In the genomic region with DNA sequence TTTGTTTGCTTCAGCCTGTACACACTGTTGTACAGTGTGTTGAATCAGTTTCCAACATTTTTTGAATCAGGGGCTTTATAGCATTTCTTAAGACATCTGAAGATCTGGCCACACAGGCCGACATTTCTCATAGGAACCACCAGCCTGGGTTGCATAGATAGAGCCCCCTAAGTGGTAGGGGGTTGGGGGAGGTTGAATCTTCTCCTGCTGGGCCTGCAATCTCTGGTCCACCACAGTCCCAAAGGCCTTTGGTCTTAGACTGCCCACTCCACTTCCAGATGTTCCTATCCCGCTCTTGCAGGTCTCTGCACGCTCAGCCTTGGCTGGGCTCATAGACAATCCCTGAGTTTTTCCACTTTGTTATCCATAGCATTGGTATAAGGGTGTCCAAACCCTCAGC, we compare ENCODE assay signal across 23 cellular contexts.
"Had no signal": no experiment of that assay in that cellular context is flagged by ENCODE, and none has a peak within 500 bp of the region (broad histone marks: within the 10 kb centered on the region; RNA-seq: fewer than 3 reads in every experiment).

No MANE protein-coding gene starts in this region.

- H3K9ac ChIP-seq: KMS-11 had no signal

- H3K27me3 ChIP-seq: SJSA1 had no signal

- ATAC-seq: HepG2, K562 had no signal

- DNase-seq: Kasumi-1, MM.1S, NCI-H1092 treated with DMSO at 0.1 percent for 48 hours, NCI-H1436, NCI-H187, NCI-H2029, NCI-H2081 treated with DMSO at 0.1 percent for 48 hours, NCI-H2171, NCI-H226, NCI-H446, NCI-H510A, NCI-H524 treated with DMSO at 0.1 percent for 48 hours, NCI-H69, NCI-H774, Right ventricle myocardium superior, RPMI8226, SIG-M5 had no signal

- H3K4me3 ChIP-seq: K562, SJSA1, SK-N-MC had no signal

- H3K27ac ChIP-seq: KMS-11, SJSA1, SK-N-MC had no signal

- H3K4me3 Mint-ChIP-seq: IgD-negative memory B cell had no signal

- H3K36me3 Mint-ChIP-seq: IgD-negative memory B cell had no signal

- H3K27ac Mint-ChIP-seq: IgD-negative memory B cell had no signal

- H3K4me2 ChIP-seq: KMS-11 had no signal

- H3K36me3 ChIP-seq: SJSA1 had no signal
